In the genomic region with DNA sequence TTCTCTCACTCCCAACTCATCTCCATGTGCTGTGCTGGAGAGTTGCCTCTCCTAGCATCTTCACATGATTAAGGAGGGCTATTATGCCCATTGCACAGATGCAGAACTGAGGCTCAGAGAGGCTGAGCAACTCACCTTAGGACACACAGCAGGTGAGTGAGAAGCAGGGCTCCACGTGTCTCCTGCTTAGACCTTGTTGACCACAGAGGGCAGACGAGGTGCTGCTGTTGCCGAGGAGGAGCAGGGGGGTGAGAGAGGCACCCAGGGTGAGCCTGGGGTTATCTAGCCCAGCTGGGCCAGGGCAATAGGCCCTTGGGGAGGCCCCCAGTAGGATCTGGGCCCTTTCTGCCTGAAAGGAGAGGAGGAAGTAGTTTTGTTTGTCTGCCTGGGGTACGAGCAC, we compare ENCODE assay signal across 11 cellular contexts.
DNase-seq lines count a peak whose midpoint lies in the region; ATAC-seq and TF ChIP-seq lines count a peak whose summit lies in the region.
"Had no signal": no experiment of that assay in that cellular context is flagged by ENCODE, and none has a peak within 500 bp of the region (broad histone marks: within the 10 kb centered on the region; RNA-seq: fewer than 3 reads in every experiment).

No MANE protein-coding gene starts in this region.

- DNase-seq in GM12864 (ENCODE audit: low read depth): peak; percentile 84
- peak; percentile 42 to 46 for DNase-seq in NOMO-1 (lab: John Stamatoyannopoulos, UW; ENCODE audit: unreplicated experiment in 2 of 2)
- peak; percentile 16 to 58 for DNase-seq in erythroblast (lab: John Stamatoyannopoulos, UW)
- no peak for DNase-seq in pons (ENCODE audit: low spot score)
- DNase-seq: gastrocnemius medialis, mesenchymal stem cell, stomach had no signal

- TF ChIP-seq CTCF in GM12864 (IDR thresholded peaks at IDR 0.05; ENCODE audit: low read depth, low read length, missing control alignments): peak; percentile 28

- H3K4me3 ChIP-seq in GM12864 (ENCODE audit: low read depth, low read length): no peak overlapping the region
- H3K4me3 ChIP-seq: gastrocnemius medialis, stomach had no signal

- ATAC-seq in GM21515 (IDR thresholded peaks at IDR 0.05; ENCODE audit: unreplicated experiment) (peak; percentile 39), GM18519 (IDR thresholded peaks at IDR 0.05; ENCODE audit: low FRiP score, unreplicated experiment) (no peak), HG03025 (IDR thresholded peaks at IDR 0.05; ENCODE audit: low FRiP score, unreplicated experiment) (no peak), HG02938 (IDR thresholded peaks at IDR 0.05; ENCODE audit: unreplicated experiment) (no peak)
- ATAC-seq: gastrocnemius medialis had no signal

- TF ChIP-seq POLR2A in erythroblast (IDR thresholded peaks at IDR 0.05; ENCODE audit: low read length): no peak
